Comparison of ENCODE assay signal across 28 cellular contexts in genomic region chr14:52439476-52439875, GRCh38.
"Had no signal": no experiment of that assay in that cellular context is flagged by ENCODE, and none has a peak within 500 bp of the region (broad histone marks: within the 10 kb centered on the region; RNA-seq: fewer than 3 reads in every experiment).

No MANE protein-coding gene starts in this region.

- H2AFZ ChIP-seq: neural progenitor cell, parathyroid adenoma had no signal

- H3K27me3 Mint-ChIP-seq: progenitor cell of endocrine pancreas; stimulated activated naive B cell treated with anti-CD40 and anti-IgM and Interleukin-4, amounts not matched to agents 10 μg/mL and 1 μg/mL and 100 μg/mL, for 72 hours; stimulated activated naive CD8-positive, alpha-beta T cell treated with anti-CD3 and anti-CD28 coated beads, Interleukin-15, Interleukin-2, amounts not matched to agents 100 ng/mL and 50 ng/mL, for 24 hours had no signal

- H3K4me1 ChIP-seq: neural progenitor cell, parathyroid adenoma, psoas muscle, right lobe of liver, sigmoid colon, stomach, thyroid gland, tibial nerve, upper lobe of left lung, vagina had no signal

- H3K4me3 Mint-ChIP-seq: nephron; neural progenitor cell; stimulated activated effector memory CD8-positive, alpha-beta T cell treated with anti-CD3 and anti-CD28 coated beads, Interleukin-12 subunit alpha, Interleukin-12 subunit beta, amount 100 ng/mL, for 72 hours; stimulated activated naive B cell treated with anti-CD40 and anti-IgM and Interleukin-4, amounts not matched to agents 10 μg/mL and 1 μg/mL and 100 μg/mL, for 72 hours; stimulated activated naive CD8-positive, alpha-beta T cell treated with anti-CD3 and anti-CD28 coated beads, Interleukin-15, Interleukin-2, amounts not matched to agents 100 ng/mL and 50 ng/mL, for 24 hours had no signal

- H3K4me3 ChIP-seq: neural progenitor cell, ovary, psoas muscle, right lobe of liver, sigmoid colon, stomach, thoracic aorta, thyroid gland, tibial nerve, upper lobe of left lung, vagina had no signal

- H3K9me3 ChIP-seq: ovary, psoas muscle, right lobe of liver, sigmoid colon, stomach, thoracic aorta, thyroid gland, tibial nerve, upper lobe of left lung, vagina had no signal

- DNase-seq: occipital lobe; ovary; posterior cingulate gyrus; psoas muscle; right cardiac atrium; right lobe of liver; sigmoid colon; small intestine; stimulated activated CD4-positive, alpha-beta T cell treated with anti-CD3 and anti-CD28 coated beads, Interleukin-15, amount 100 ng/mL, for 24 hours; stimulated activated CD4-positive, alpha-beta T cell treated with anti-CD3 and anti-CD28 coated beads, Interleukin-2, amount 100 ng/mL, for 24 hours; stimulated activated CD4-positive, alpha-beta T cell treated with anti-CD3 and anti-CD28 coated beads, Interleukin-2, amount 100 ng/mL, for 48 hours; stimulated activated CD4-positive, alpha-beta T cell treated with anti-CD3 and anti-CD28 coated beads, Interleukin-4, amount 100 ng/mL, for 24 hours; stimulated activated naive B cell treated with anti-CD40 and anti-IgM and Interleukin-4, amounts not matched to agents 10 μg/mL and 1 μg/mL and 100 μg/mL, for 72 hours; stimulated activated naive CD4-positive, alpha-beta T cell treated with Interleukin-2 at 50 U/mL for 16 hours; stomach; thyroid gland; trophoblast cell; upper lobe of left lung had no signal

- H3K4me1 Mint-ChIP-seq: nephron; stimulated activated effector memory CD8-positive, alpha-beta T cell treated with anti-CD3 and anti-CD28 coated beads, Interleukin-12 subunit alpha, Interleukin-12 subunit beta, amount 100 ng/mL, for 72 hours had no signal

- H3K27me3 ChIP-seq: neural progenitor cell, ovary, right lobe of liver, sigmoid colon, stomach, thyroid gland, tibial nerve, upper lobe of left lung, vagina had no signal

- H3K36me3 Mint-ChIP-seq: neural progenitor cell; stimulated activated effector memory CD8-positive, alpha-beta T cell treated with anti-CD3 and anti-CD28 coated beads, Interleukin-12 subunit alpha, Interleukin-12 subunit beta, amount 100 ng/mL, for 72 hours had no signal

- H3K9ac ChIP-seq: neural progenitor cell, parathyroid adenoma had no signal

- H3K27ac ChIP-seq: neural progenitor cell, ovary, parathyroid adenoma, psoas muscle, right lobe of liver, sigmoid colon, stomach, thoracic aorta, thyroid gland, tibial nerve, upper lobe of left lung, vagina had no signal

- H3K36me3 ChIP-seq: neural progenitor cell, ovary, right lobe of liver, thoracic aorta, thyroid gland, vagina had no signal

- H3K79me2 ChIP-seq: parathyroid adenoma had no signal

- H3K27ac Mint-ChIP-seq: nephron; neural progenitor cell; progenitor cell of endocrine pancreas; stimulated activated effector memory CD8-positive, alpha-beta T cell treated with anti-CD3 and anti-CD28 coated beads, Interleukin-12 subunit alpha, Interleukin-12 subunit beta, amount 100 ng/mL, for 72 hours; stimulated activated naive B cell treated with anti-CD40 and anti-IgM and Interleukin-4, amounts not matched to agents 10 μg/mL and 1 μg/mL and 100 μg/mL, for 72 hours; stimulated activated naive CD8-positive, alpha-beta T cell treated with anti-CD3 and anti-CD28 coated beads, Interleukin-15, Interleukin-2, amounts not matched to agents 100 ng/mL and 50 ng/mL, for 24 hours had no signal

- H3K9me3 Mint-ChIP-seq: nephron; neural progenitor cell; stimulated activated effector memory CD8-positive, alpha-beta T cell treated with anti-CD3 and anti-CD28 coated beads, Interleukin-12 subunit alpha, Interleukin-12 subunit beta, amount 100 ng/mL, for 72 hours; stimulated activated naive B cell treated with anti-CD40 and anti-IgM and Interleukin-4, amounts not matched to agents 10 μg/mL and 1 μg/mL and 100 μg/mL, for 72 hours; stimulated activated naive CD8-positive, alpha-beta T cell treated with anti-CD3 and anti-CD28 coated beads, Interleukin-15, Interleukin-2, amounts not matched to agents 100 ng/mL and 50 ng/mL, for 24 hours had no signal

- FAIRE-seq: small intestine, urothelium cell line had no signal

- H3K4me2 ChIP-seq: neural progenitor cell had no signal
